In the genomic region with DNA sequence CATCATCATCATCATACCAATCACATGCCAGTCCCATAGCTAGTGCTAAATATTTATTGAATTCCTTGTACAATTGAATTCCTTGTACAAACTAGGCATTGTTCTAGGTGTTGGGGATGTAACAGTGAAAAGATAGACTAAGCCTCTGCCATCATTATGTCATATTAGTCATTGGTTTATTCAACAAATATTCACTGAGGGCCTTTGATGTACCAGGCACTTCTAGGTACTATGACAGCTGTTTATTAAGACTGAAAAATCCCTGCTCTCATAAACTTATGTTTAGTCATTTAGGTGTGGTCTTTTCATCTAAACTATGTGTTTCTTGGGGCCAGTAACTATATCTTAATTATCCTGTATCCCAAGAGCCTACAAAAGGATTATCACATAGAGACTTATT, we compare ENCODE assay signal across 27 cellular contexts.
DNase-seq lines count a peak whose midpoint lies in the region; ATAC-seq, FAIRE-seq and TF ChIP-seq lines count a peak whose summit lies in the region.
"Had no signal": no experiment of that assay in that cellular context is flagged by ENCODE, and none has a peak within 500 bp of the region (broad histone marks: within the 10 kb centered on the region; RNA-seq: fewer than 3 reads in every experiment).

No MANE protein-coding gene starts in this region.

- H3K4me3 Mint-ChIP-seq in activated CD8-positive, alpha-beta T cell treated with anti-CD3 and anti-CD28 coated beads for 36 hours = no peak overlapping the region
- H3K4me3 Mint-ChIP-seq: CD14-positive monocyte; CD8-positive, alpha-beta memory T cell had no signal

- ATAC-seq in activated CD8-positive, alpha-beta T cell treated with anti-CD3 and anti-CD28 coated beads for 36 hours = no peak

- FAIRE-seq in urothelium cell line (lab: Jason Lieb, UNC) = no peak

- POLR2A ChIA-PET in activated CD8-positive, alpha-beta T cell treated with anti-CD3 and anti-CD28 coated beads for 36 hours (lab: Charles Lee) = no interaction called here

- DNase-seq in DMS53 (lab: John Stamatoyannopoulos, UW) = peak; percentile 47
- no peak for DNase-seq in DMS53 treated with DMSO at 0.1 percent for 48 hours (lab: John Stamatoyannopoulos, UW; ENCODE audit: unreplicated experiment)
- DNase-seq in amniotic epithelial cell (ENCODE audit: low read depth) = peak; percentile 61
- DNase-seq in iris pigment epithelial cell (ENCODE audit: low read depth) = peak; percentile 14
- DNase-seq in urothelium cell line (ENCODE audit: low spot score) = peak; percentile 20
- no peak for DNase-seq in activated CD8-positive, alpha-beta T cell treated with anti-CD3 and anti-CD28 coated beads for 36 hours
- no peak for DNase-seq in adrenal gland
- DNase-seq in epidermal melanocyte (ENCODE audit: insufficient read length, low spot score) = no peak
- DNase-seq: ACHN; BE2C; CD8-positive, alpha-beta memory T cell; DMS 273 treated with DMSO at 0.1 percent for 48 hours; DND-41; GOT3; Karpas-422; MV-4-11; NCI-H1105; NCI-H1436 treated with DMSO at 0.1 percent for 48 hours; NCI-H187 treated with DMSO at 0.1 percent for 48 hours; NCI-H2107; NCI-H446; NCI-H524 treated with DMSO at 0.1 percent for 48 hours; NCI-H774; SK-N-SH had no signal

- CTCF ChIA-PET in activated CD8-positive, alpha-beta T cell treated with anti-CD3 and anti-CD28 coated beads for 36 hours (lab: Charles Lee) = no interaction called here

- H3K4me3 ChIP-seq in adrenal gland = no peak overlapping the region
- H3K4me3 ChIP-seq: HAP-1 had no signal

- no peaks in the 10 kb centered on the region for H3K27me3 Mint-ChIP-seq in activated CD8-positive, alpha-beta T cell treated with anti-CD3 and anti-CD28 coated beads for 36 hours
- H3K27me3 Mint-ChIP-seq: CD8-positive, alpha-beta memory T cell had no signal

- H3K36me3 Mint-ChIP-seq in activated CD8-positive, alpha-beta T cell treated with anti-CD3 and anti-CD28 coated beads for 36 hours (ENCODE audit: low read depth) = no peaks in the 10 kb centered on the region
- H3K36me3 Mint-ChIP-seq: CD14-positive monocyte; CD8-positive, alpha-beta memory T cell had no signal

- no peak for TF ChIP-seq CTCF in activated CD8-positive, alpha-beta T cell treated with anti-CD3 and anti-CD28 coated beads for 36 hours (IDR thresholded peaks at IDR 0.05)
- TF ChIP-seq CTCF in adrenal gland (IDR thresholded peaks at IDR 0.05) = no peak

- no peak overlapping the region for H3K27ac Mint-ChIP-seq in activated CD8-positive, alpha-beta T cell treated with anti-CD3 and anti-CD28 coated beads for 36 hours
- H3K27ac Mint-ChIP-seq: CD14-positive monocyte; CD8-positive, alpha-beta memory T cell had no signal

- intact Hi-C loops in activated CD8-positive, alpha-beta T cell treated with anti-CD3 and anti-CD28 coated beads for 36 hours (cut with micrococcal nuclease) = no loop called here
- intact Hi-C loops in adrenal gland (cut with DNase I) = no loop called here

- peaks cover 3% of the 10 kb centered on the region for H3K9me3 Mint-ChIP-seq in activated CD8-positive, alpha-beta T cell treated with anti-CD3 and anti-CD28 coated beads for 36 hours

- H3K36me3 ChIP-seq in adrenal gland (replicated peaks in 1 of 2) = no peaks in the 10 kb centered on the region
- H3K36me3 ChIP-seq: BE2C, HAP-1 had no signal

- H3K9me3 ChIP-seq in adrenal gland (replicated peaks in 1 of 3) = no peaks in the 10 kb centered on the region
- H3K9me3 ChIP-seq: BE2C, HAP-1, SK-N-SH had no signal

- H3K27me3 ChIP-seq in adrenal gland = no peaks in the 10 kb centered on the region
- H3K27me3 ChIP-seq: BE2C had no signal

- TF ChIP-seq POLR2A in adrenal gland (IDR thresholded peaks at IDR 0.05) = no peak

- H3K4me1 Mint-ChIP-seq in activated CD8-positive, alpha-beta T cell treated with anti-CD3 and anti-CD28 coated beads for 36 hours (ENCODE audit: low read depth) = no peaks in the 10 kb centered on the region
- H3K4me1 Mint-ChIP-seq: CD14-positive monocyte; CD8-positive, alpha-beta memory T cell had no signal

- peaks cover 3 to 15% of the 10 kb centered on the region in 2 donors for H3K4me1 ChIP-seq in adrenal gland (replicated peaks in 1 of 2)
- H3K4me1 ChIP-seq: BE2C, HAP-1 had no signal

- no peak overlapping the region for H3K27ac ChIP-seq in adrenal gland
- H3K27ac ChIP-seq: 22Rv1 had no signal

Comparison
In these comparisons a context has a peak if more than half of its experiments do, and no peak if none do; other contexts are left out.
1. DNase-seq: peak in DMS53 (single experiment), amniotic epithelial cell (single experiment), iris pigment epithelial cell (single experiment) and urothelium cell line (single experiment); none in DMS53 treated with DMSO at 0.1 percent for 48 hours (single experiment), activated CD8-positive, alpha-beta T cell treated with anti-CD3 and anti-CD28 coated beads for 36 hours (single experiment), adrenal gland (0 of 7) and epidermal melanocyte (single experiment).